Comparison of ENCODE assay signal across 33 cellular contexts in genomic region chr5:175874462-175875139, GRCh38. TPM values are rescaled to one million over a fixed set of nuclear protein-coding genes. Genes with fewer than 3 reads are reported as not detected.
"Had no signal": no experiment of that assay in that cellular context is flagged by ENCODE, and none has a peak within 500 bp of the region (broad histone marks: within the 10 kb centered on the region; RNA-seq: fewer than 3 reads in every experiment).

No MANE protein-coding gene starts in this region.

- H3K4me2 ChIP-seq: KMS-11, SK-N-SH had no signal

- H3K9ac ChIP-seq: KMS-11, SK-N-SH had no signal

- H3K27ac ChIP-seq: cardiac muscle cell, KMS-11, SJSA1, VCaP had no signal

- H3K9me3 ChIP-seq: SK-N-SH had no signal

- DNase-seq: activated B cell treated with CpG ODN at 0.5 μM for 24 hours; activated CD4-positive, alpha-beta memory T cell treated with anti-CD3 and anti-CD28 coated beads for 36 hours; activated CD4-positive, alpha-beta T cell treated with anti-CD3 and anti-CD28 coated beads for 4 hours; activated CD4-positive, alpha-beta T cell treated with anti-CD3 and anti-CD28 coated beads, Interleukin-2, amount 50 U/mL, for 1 hour; activated CD4-positive, CD25-positive, alpha-beta regulatory T cell treated with anti-CD3 and anti-CD28 coated beads, Interleukin-2, amount 50 U/mL, for 72 hours; activated CD8-positive, alpha-beta memory T cell treated with anti-CD3 and anti-CD28 coated beads, Interleukin-2, amount 50 U/mL, for 4 hours; activated effector memory CD4-positive, alpha-beta T cell treated with Interleukin-2 at 50 U/mL for 16 hours; activated naive CD4-positive, alpha-beta T cell treated with anti-CD3 and anti-CD28 coated beads, Interleukin-2, amount 10 ng/mL, durations not matched to agents 7 days and 5 days; activated naive CD8-positive, alpha-beta T cell treated with anti-CD3 and anti-CD28 coated beads, Interleukin-2, amount 50 U/mL, for 24 hours; activated T-cell treated with anti-CD3 and anti-CD28 coated beads for 4 hours; activated T-cell treated with anti-CD3 and anti-CD28 coated beads, Interleukin-2, amount 50 U/mL, for 48 hours; anterior cingulate cortex; MM.1S; MV-4-11; NCI-H1092; NCI-H1436 treated with DMSO at 0.1 percent for 48 hours; NCI-H1694 treated with DMSO at 0.1 percent for 48 hours; NCI-H2029; NCI-H2171 treated with DMSO at 0.1 percent for 48 hours; NCI-H2227 treated with DMSO at 0.1 percent for 48 hours; NCI-H446; NCI-H510A treated with DMSO at 0.1 percent for 48 hours; NCI-H526 treated with DMSO at 0.1 percent for 48 hours; SHP77; SK-N-SH; T-cell; T-helper 17 cell had no signal

- H3K4me3 ChIP-seq: cardiac muscle cell, SJSA1 had no signal

- H3K36me3 ChIP-seq: cardiac muscle cell, SJSA1 had no signal

RNA-seq across cellular contexts. Expression of gene CPLX2, which starts 3.2 kb away (rescaled TPM):
- total RNA-seq: activated B cell treated with CpG ODN at 0.5 μM for 24 hours; activated CD4-positive, alpha-beta memory T cell treated with anti-CD3 and anti-CD28 coated beads for 36 hours; cardiac muscle cell; LHCN-M2; RPMI7951; SJSA1; T-cell; T-helper 17 cell had no signal
